Comparison of ENCODE assay signal across 1 cellular context in genomic region chr16:69187387-69187890, GRCh38.
TF ChIP-seq lines count a peak whose summit lies in the region.

No MANE protein-coding gene starts in this region.

TF ChIP-seq in K562, 482 proteins besides CTCF, POLR2A, EP300 and RAD21:
- no peak for TF ChIP-seq ID3 (CRISPR knock-in tag; IDR thresholded peaks at IDR 0.05)
- TF ChIP-seq ID3 (tag; IDR thresholded peaks at IDR 0.05) = no peak
- TF ChIP-seq CBX2 (IDR thresholded peaks at IDR 0.05; ENCODE audit: insufficient read depth, low read length, poor library complexity, severe bottlenecking) = no peak
- no peak; the same call in 1 of the 2 replicates for TF ChIP-seq CEBPG (CRISPR knock-in tag; IDR thresholded peaks at IDR 0.05)
- peak in 1 of 2 experiments; percentile 95; a peak in 2 of 4 replicates for TF ChIP-seq CEBPG (tag; conservative IDR thresholded peaks at IDR 0.05 in 1 of 2, IDR thresholded peaks at IDR 0.05 in 1 of 2)
- 0 out of 2 replicates have a peak, but pooled peaks have one; percentile 23 for TF ChIP-seq SIN3B (IDR thresholded peaks at IDR 0.05; ENCODE audit: low read depth)
- no peak for TF ChIP-seq ATF1 (CRISPR knock-in tag; IDR thresholded peaks at IDR 0.05)
- no peak for TF ChIP-seq ATF1 (tag; IDR thresholded peaks at IDR 0.05)
- 0 out of 2 replicates have a peak, but pooled peaks have one; percentile 11 for TF ChIP-seq CXXC5 (CRISPR knock-in tag; IDR thresholded peaks at IDR 0.05)
- no peak for TF ChIP-seq NR1H2 (CRISPR knock-in tag; IDR thresholded peaks at IDR 0.05)
- TF ChIP-seq PRPF4 (IDR thresholded peaks at IDR 0.05; ENCODE audit: insufficient read depth, low read depth, low read length, poor library complexity, severe bottlenecking) = peak; percentile 16
- no peak for TF ChIP-seq ZBED1 (IDR thresholded peaks at IDR 0.05)
- no peak for TF ChIP-seq TARDBP (IDR thresholded peaks at IDR 0.05)
- TF ChIP-seq ZNF766 (CRISPR knock-in tag; conservative IDR thresholded peaks at IDR 0.05) = 0 out of 2 replicates have a peak, but pooled peaks have one; percentile 33
- no peak for TF ChIP-seq IRF2 (CRISPR knock-in tag; IDR thresholded peaks at IDR 0.05)
- peak; percentile 62 for TF ChIP-seq GABPA (tag; conservative IDR thresholded peaks at IDR 0.05; ENCODE audit: low read depth)
- no peak for TF ChIP-seq USF1 (CRISPR knock-in tag; IDR thresholded peaks at IDR 0.05)
- TF ChIP-seq ZNF239 (CRISPR knock-in tag; IDR thresholded peaks at IDR 0.05) = no peak
- peak; percentile 9; the same call in 1 of the 2 replicates for TF ChIP-seq ZNF592 (IDR thresholded peaks at IDR 0.05)
- peak; percentile 84 for TF ChIP-seq RBBP5 (IDR thresholded peaks at IDR 0.05; ENCODE audit: borderline replicate concordance, insufficient read depth, low read length, poor library complexity, severe bottlenecking)
- TF ChIP-seq HES1 (IDR thresholded peaks at IDR 0.05; ENCODE audit: low read depth) = no peak
- peak in 1 of 2 experiments; percentile 46 for TF ChIP-seq E2F6 (IDR thresholded peaks at IDR 0.05; ENCODE audit: borderline replicate concordance in 1 of 2, extremely low read depth in 1 of 2, insufficient read depth in 1 of 2, insufficient read length in 1 of 2, low read depth in 1 of 2, low read length in 1 of 2, poor library complexity in 1 of 2, severe bottlenecking in 1 of 2)
- no peak for TF ChIP-seq GTF2F1 (IDR thresholded peaks at IDR 0.05; ENCODE audit: low read depth, low read length)
